In the genomic region with DNA sequence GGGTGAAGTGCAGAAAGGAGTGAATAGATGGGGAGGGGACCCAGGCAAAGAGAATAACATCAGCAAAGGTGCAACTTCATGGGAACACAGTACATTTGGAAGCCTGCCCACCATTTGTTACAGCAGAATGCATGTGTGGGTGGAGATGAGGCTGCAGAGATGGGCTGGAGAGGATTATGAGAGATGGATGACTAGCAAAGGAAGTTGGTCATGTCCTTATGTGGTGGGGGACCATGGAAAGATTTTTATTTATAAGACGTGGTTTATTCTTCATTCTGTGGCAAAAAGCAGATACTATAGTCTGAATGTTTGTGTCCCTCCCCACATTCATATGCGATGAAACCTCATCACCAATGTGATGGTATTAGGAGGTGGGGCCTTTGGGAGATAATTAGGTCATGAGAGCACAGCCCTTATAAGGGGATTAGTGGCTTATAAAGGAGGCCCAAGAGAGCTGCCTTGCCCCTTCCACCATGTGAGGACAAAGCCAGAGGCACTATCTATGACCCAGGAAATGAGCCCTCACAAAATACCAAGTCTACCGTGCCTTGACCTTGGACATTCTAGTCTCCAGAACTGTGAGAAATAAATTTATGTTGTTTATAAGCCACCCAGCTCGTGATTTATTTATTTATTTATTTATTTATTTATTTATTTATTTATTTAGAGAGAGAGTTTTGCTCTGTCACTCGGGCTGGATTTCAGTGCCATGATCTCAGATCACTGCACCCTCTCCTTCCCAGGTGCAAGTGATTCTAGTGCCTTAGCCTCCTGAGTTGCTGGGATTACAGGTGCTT, we compare ENCODE assay signal across 17 cellular contexts.
DNase-seq lines count a peak whose midpoint lies in the region; TF ChIP-seq lines count a peak whose summit lies in the region.
"Had no signal": no experiment of that assay in that cellular context is flagged by ENCODE, and none has a peak within 500 bp of the region (broad histone marks: within the 10 kb centered on the region; RNA-seq: fewer than 3 reads in every experiment).

No MANE protein-coding gene starts in this region.

- TF ChIP-seq CTCF in MCF 10A (IDR thresholded peaks at IDR 0.05; ENCODE audit: unreplicated experiment) (no peak), breast epithelium (IDR thresholded peaks at IDR 0.05) (no peak), CD14-positive monocyte (IDR thresholded peaks at IDR 0.05) (no peak)

- H3K4me3 Mint-ChIP-seq in MCF 10A (ENCODE audit: unreplicated experiment): no peak overlapping the region
- no peak overlapping the region for H3K4me3 Mint-ChIP-seq in CD14-positive monocyte
- H3K4me3 Mint-ChIP-seq: activated CD4-positive, alpha-beta memory T cell treated with anti-CD3 and anti-CD28 coated beads, Interleukin-2, amount 10 ng/mL, durations not matched to agents 7 days and 5 days; nephron had no signal

- intact Hi-C loops in MCF 10A (cut with micrococcal nuclease): no loop called here
- intact Hi-C loops in breast epithelium (cut with DNase I; ENCODE audit: low total_unique reads): no loop called here
- intact Hi-C loops in CD14-positive monocyte (cut with micrococcal nuclease): no loop called here

- H3K36me3 ChIP-seq in breast epithelium: no peaks in the 10 kb centered on the region
- H3K36me3 ChIP-seq: ascending aorta, right lobe of liver, SJSA1 had no signal

- no peak overlapping the region for H3K27ac ChIP-seq in breast epithelium
- H3K27ac ChIP-seq: ascending aorta, HL-60, right lobe of liver, SJSA1 had no signal

- H3K27ac Mint-ChIP-seq in MCF 10A (ENCODE audit: low read depth, unreplicated experiment) (peak overlapping the region; percentile 57), CD14-positive monocyte (no peak overlapping the region)
- H3K27ac Mint-ChIP-seq: activated CD4-positive, alpha-beta memory T cell treated with anti-CD3 and anti-CD28 coated beads, Interleukin-2, amount 10 ng/mL, durations not matched to agents 7 days and 5 days had no signal

- DNase-seq in MCF 10A (ENCODE audit: unreplicated experiment): peak; percentile 77
- no peak for DNase-seq in breast epithelium (ENCODE audit: low spot score in 2 of 2)
- DNase-seq in RPMI7951 (ENCODE audit: low read depth): peak; percentile 62
- DNase-seq in iris pigment epithelial cell (ENCODE audit: low read depth): peak; percentile 96
- no peak for DNase-seq in NCI-H1694 (lab: John Stamatoyannopoulos, UW)
- no peak for DNase-seq in CD14-positive monocyte (ENCODE audit: low spot score)
- DNase-seq in ecto neural progenitor cell (ENCODE audit: low spot score): no peak
- no peak for DNase-seq in activated T-cell treated with anti-CD3 and anti-CD28 coated beads, Interleukin-2, amount 50 U/mL, for 48 hours
- DNase-seq: activated CD4-positive, alpha-beta memory T cell treated with anti-CD3 and anti-CD28 coated beads, Interleukin-2, amount 10 ng/mL, durations not matched to agents 7 days and 5 days; DMS79; NCI-H2107; right lobe of liver; stimulated activated naive CD4-positive, alpha-beta T cell had no signal

- BruUV-seq in MCF 10A (replicated peaks; lab: Mats Ljungman, UMichigan): no TSS peak

- peaks cover 8% of the 10 kb centered on the region for H3K9me3 Mint-ChIP-seq in MCF 10A (ENCODE audit: unreplicated experiment)
- H3K9me3 Mint-ChIP-seq in CD14-positive monocyte: peaks cover 0 to 5% (median 0%) of the 10 kb centered on the region in 7 donors
- H3K9me3 Mint-ChIP-seq: nephron had no signal

- no peaks in the 10 kb centered on the region for H3K4me1 ChIP-seq in breast epithelium
- H3K4me1 ChIP-seq: right lobe of liver, SJSA1 had no signal

- H3K4me3 ChIP-seq in breast epithelium: no peak overlapping the region
- H3K4me3 ChIP-seq: ascending aorta, right lobe of liver, SJSA1 had no signal

- H3K9me3 ChIP-seq in breast epithelium: no peaks in the 10 kb centered on the region
- H3K9me3 ChIP-seq: ascending aorta, right lobe of liver, SJSA1 had no signal

- H3K4me1 Mint-ChIP-seq in MCF 10A (ENCODE audit: insufficient read depth, unreplicated experiment) (peaks cover 55% of the 10 kb centered on the region), CD14-positive monocyte (no peaks in the 10 kb centered on the region)
- H3K4me1 Mint-ChIP-seq: activated CD4-positive, alpha-beta memory T cell treated with anti-CD3 and anti-CD28 coated beads, Interleukin-2, amount 10 ng/mL, durations not matched to agents 7 days and 5 days had no signal

- no peaks in the 10 kb centered on the region for H3K27me3 Mint-ChIP-seq in MCF 10A (ENCODE audit: insufficient read depth, unreplicated experiment)
- H3K27me3 Mint-ChIP-seq in CD14-positive monocyte (ENCODE audit: low read depth in 3 of 3): peaks cover 0 to 2% (median 1%) of the 10 kb centered on the region in 3 donors

- H3K36me3 Mint-ChIP-seq in MCF 10A (ENCODE audit: insufficient read depth, unreplicated experiment) (no peaks in the 10 kb centered on the region), CD14-positive monocyte (peaks cover 0 to 2% of the 10 kb centered on the region in 2 donors)

- no peaks in the 10 kb centered on the region for H3K27me3 ChIP-seq in breast epithelium
- H3K27me3 ChIP-seq: ascending aorta, right lobe of liver, SJSA1 had no signal

- no peak for TF ChIP-seq POLR2A in breast epithelium (IDR thresholded peaks at IDR 0.05)

- POLR2A ChIA-PET in MCF 10A (lab: Yijun Ruan, JAX): no interaction called here

- CTCF ChIA-PET in MCF 10A (lab: Yijun Ruan, JAX): interaction anchor here (0.7 to 1.2 kb wide), 3 partner anchors 20 to 108 kb away, joined by 3 read pairs; no protein-coding TSS in a partner anchor

Comparison
In these comparisons a context has a peak if more than half of its experiments do, and no peak if none do; other contexts are left out.
1. DNase-seq: peak in MCF 10A (single experiment), RPMI7951 (single experiment) and iris pigment epithelial cell (single experiment); none in breast epithelium (0 of 2), NCI-H1694 (single experiment), CD14-positive monocyte (single experiment), ecto neural progenitor cell (single experiment) and activated T-cell treated with anti-CD3 and anti-CD28 coated beads, Interleukin-2, amount 50 U/mL, for 48 hours (0 of 2).